Comparison of ENCODE assay signal across 21 cellular contexts in the genomic region with DNA sequence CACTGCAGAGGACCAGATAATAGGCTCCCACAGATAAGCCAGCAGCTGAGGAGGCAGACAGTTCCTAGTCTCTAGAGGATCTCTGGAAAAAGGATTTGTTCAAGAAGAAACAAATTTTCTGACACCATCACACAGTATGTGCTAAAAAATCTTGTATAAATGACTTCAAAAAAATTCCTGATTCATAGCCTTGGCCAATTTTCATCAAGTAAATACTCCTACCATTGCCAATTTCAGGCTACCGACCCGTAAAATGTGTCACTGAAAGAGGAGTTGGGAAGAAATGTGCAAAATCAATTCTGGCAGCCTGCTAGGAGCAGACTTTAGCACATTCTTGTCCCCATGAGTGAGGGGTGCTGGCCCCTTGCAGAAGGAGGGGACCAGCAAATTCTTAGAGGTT.
"Had no signal": no experiment of that assay in that cellular context is flagged by ENCODE, and none has a peak within 500 bp of the region (broad histone marks: within the 10 kb centered on the region; RNA-seq: fewer than 3 reads in every experiment).

No MANE protein-coding gene starts in this region.

- H3K27me3 ChIP-seq: esophagus squamous epithelium, tibial nerve, vagina had no signal

- H3K4me1 ChIP-seq: esophagus squamous epithelium, left ventricle myocardium inferior, vagina had no signal

- H3K27ac Mint-ChIP-seq: activated T-cell treated with anti-CD3 and anti-CD28 coated beads, Interleukin-2, amount 50 U/mL, for 72 hours; dendritic cell treated with granulocyte-macrophage colony-stimulating factor and Interleukin-4, amounts not matched to agents 40 ng/mL and 50 ng/mL, for 4 days; natural killer cell had no signal

- DNase-seq: activated CD4-positive, alpha-beta T cell treated with anti-CD3 and anti-CD28 coated beads for 1 hour; activated effector memory CD4-positive, alpha-beta T cell treated with anti-CD3 and anti-CD28 coated beads, Interleukin-2, amount 50 U/mL, for 16 hours; activated naive CD4-positive, alpha-beta T cell treated with anti-CD3 and anti-CD28 coated beads, Interleukin-2, amount 50 U/mL, for 16 hours; activated T-cell treated with anti-CD3 and anti-CD28 coated beads, Interleukin-2, amount 50 U/mL, for 72 hours; effector CD8-positive, alpha-beta T cell; esophagus squamous epithelium; foreskin melanocyte; kidney glomerular epithelial cell; left ventricle myocardium inferior; mucosa of descending colon; natural killer cell; nucleus accumbens; retina; stimulated activated CD4-positive, alpha-beta T cell treated with anti-CD3 and anti-CD28 coated beads, Interleukin-2, amount 100 ng/mL, for 24 hours; stimulated activated naive CD4-positive, alpha-beta T cell treated with Interleukin-2 at 50 U/mL for 16 hours; SW 1271; T-helper 2 cell; WERI-Rb-1 had no signal

- H3K9me3 Mint-ChIP-seq: natural killer cell had no signal

- H3K4me1 Mint-ChIP-seq: natural killer cell had no signal

- H3K4me3 Mint-ChIP-seq: activated T-cell treated with anti-CD3 and anti-CD28 coated beads, Interleukin-2, amount 50 U/mL, for 72 hours; dendritic cell treated with granulocyte-macrophage colony-stimulating factor and Interleukin-4, amounts not matched to agents 40 ng/mL and 50 ng/mL, for 4 days; natural killer cell had no signal

- H3K36me3 Mint-ChIP-seq: natural killer cell had no signal

- H3K9me3 ChIP-seq: esophagus squamous epithelium, mucosa of descending colon, tibial nerve, vagina had no signal

- H3K36me3 ChIP-seq: esophagus squamous epithelium, left ventricle myocardium inferior, tibial nerve, vagina, WERI-Rb-1 had no signal

- H3K4me3 ChIP-seq: esophagus squamous epithelium, left ventricle myocardium inferior, mucosa of descending colon, tibial nerve, vagina had no signal
